In genomic region chr5:131224387-131225191, GRCh38 we compare ENCODE assay signal across 8 cellular contexts. TPM values are rescaled to one million over a fixed set of nuclear protein-coding genes. Genes with fewer than 3 reads are reported as not detected.
DNase-seq lines count a peak whose midpoint lies in the region; ATAC-seq, FAIRE-seq and TF ChIP-seq lines count a peak whose summit lies in the region.

No MANE protein-coding gene starts in this region.

- ATAC-seq in GM21381 (IDR thresholded peaks at IDR 0.05; ENCODE audit: unreplicated experiment), result peak; percentile 82
- peak; percentile 82 for ATAC-seq in HG03521 (IDR thresholded peaks at IDR 0.05; ENCODE audit: unreplicated experiment)

- FAIRE-seq in GM12891 (lab: Jason Lieb, UNC), result peak; percentile 95

- no peak for TF ChIP-seq POLR2A in GM12891 (IDR thresholded peaks at IDR 0.05; ENCODE audit: low read depth, low read length)

- no peak for DNase-seq in GM12891 (ENCODE audit: insufficient read length, low spot score)
- DNase-seq in globus pallidus (ENCODE audit: low spot score), result peak; percentile 47
- DNase-seq in NCI-H2227 treated with DMSO at 0.1 percent for 48 hours (lab: John Stamatoyannopoulos, UW), result no peak
- DNase-seq in NCI-H2029 treated with DMSO at 0.1 percent for 48 hours (lab: John Stamatoyannopoulos, UW), result no peak
- DNase-seq in stimulated activated CD4-positive, alpha-beta T cell treated with anti-CD3 and anti-CD28 coated beads, Interleukin-4, amount 100 ng/mL, for 1 hour, result no peak
- no peak for DNase-seq in NCI-H510A treated with DMSO at 0.1 percent for 48 hours (lab: John Stamatoyannopoulos, UW)

TF ChIP-seq in GM12891, 5 proteins besides CTCF, POLR2A, EP300 and RAD21:
- TF ChIP-seq SPI1 (IDR thresholded peaks at IDR 0.05; ENCODE audit: low read depth, low read length) (peak; percentile 38; the same call in 1 of the 2 replicates), TAF1 (IDR thresholded peaks at IDR 0.05; ENCODE audit: low read depth, low read length) (no peak), PAX5 (IDR thresholded peaks at IDR 0.05; ENCODE audit: insufficient read depth, low read length, severe bottlenecking) (no peak), POU2F2 (IDR thresholded peaks at IDR 0.05; ENCODE audit: low read depth, low read length) (no peak), POLR2AphosphoS5 (IDR thresholded peaks at IDR 0.05; ENCODE audit: low read depth, low read length) (peak; percentile 52; the same call in 1 of the 2 replicates)

RNA-seq across cellular contexts. Expression of gene CDC42SE2, which starts 39.3 kb away (rescaled TPM):
- polyA plus RNA-seq in GM12891 (2012; ENCODE audit: low read depth, missing spikeins), result 54.8 TPM

RNA-seq across cellular contexts. Expression of gene LYRM7, which starts 53.8 kb away (rescaled TPM):
- 8.2 TPM for polyA plus RNA-seq in GM12891 (2012; ENCODE audit: low read depth, missing spikeins)

RNA-seq across cellular contexts. Expression of gene HINT1, which starts 59.5 kb away (rescaled TPM):
- 507 TPM for polyA plus RNA-seq in GM12891 (2012; ENCODE audit: low read depth, missing spikeins)
